Comparison of ENCODE assay signal across 8 cellular contexts in the genomic region with DNA sequence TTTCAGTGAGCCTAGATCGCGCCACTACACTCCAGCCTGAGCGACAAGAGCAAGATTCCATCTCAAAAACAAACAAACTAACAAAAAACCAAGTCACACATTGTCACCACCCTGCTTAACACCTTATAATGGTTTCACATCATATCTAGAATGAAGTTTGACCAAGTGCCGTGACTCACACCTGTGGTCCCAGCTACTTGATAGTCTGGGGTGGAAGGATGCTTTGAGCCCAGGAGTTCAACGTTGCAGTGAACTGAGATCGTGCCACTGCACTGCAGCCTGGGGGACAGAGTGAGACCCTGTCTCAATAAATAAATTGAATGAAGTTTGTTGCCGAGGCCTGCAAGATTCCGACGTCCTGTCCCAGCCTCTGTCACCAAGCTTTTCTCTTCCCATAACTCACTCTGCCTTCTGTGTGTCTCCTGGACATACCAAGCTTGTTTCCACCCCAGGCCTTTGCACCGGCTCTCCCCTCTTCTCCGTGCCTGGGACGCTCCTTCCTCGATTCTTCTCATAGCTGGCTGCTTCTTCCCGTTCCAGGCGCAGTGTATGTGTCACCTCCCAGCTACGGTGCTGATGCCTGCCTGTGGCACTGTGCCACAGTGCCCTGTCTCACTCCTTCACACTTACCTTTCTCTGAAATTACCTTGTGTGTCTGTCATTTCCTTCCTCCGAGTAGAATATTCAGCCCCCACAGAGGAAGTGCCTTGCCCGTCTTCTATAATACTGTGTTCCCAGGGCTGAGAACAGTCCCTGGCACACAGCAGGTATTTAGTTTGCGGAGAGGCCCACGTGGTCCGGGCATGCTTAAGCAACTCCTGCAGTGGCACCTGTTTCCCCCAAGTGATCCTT. TPM values are rescaled to one million over a fixed set of nuclear protein-coding genes. Genes with fewer than 3 reads are reported as not detected.
DNase-seq lines count a peak whose midpoint lies in the region; ATAC-seq and TF ChIP-seq lines count a peak whose summit lies in the region.

No MANE protein-coding gene starts in this region.

- intact Hi-C loops in PC-9 (cut with micrococcal nuclease; ENCODE audit: unreplicated experiment) = loop anchor here (2.0 to 10.0 kb wide), 5 partner anchors 91 to 291 kb away; no protein-coding TSS in a partner anchor

- H3K36me3 Mint-ChIP-seq in CD4-positive, CD25-positive, alpha-beta regulatory T cell = no peaks in the 10 kb centered on the region
- peaks cover 2% of the 10 kb centered on the region for H3K36me3 Mint-ChIP-seq in activated naive CD4-positive, alpha-beta T cell treated with anti-CD3 and anti-CD28 coated beads, Interleukin-2, amount 10 ng/mL, durations not matched to agents 7 days and 5 days
- no peaks in the 10 kb centered on the region for H3K36me3 Mint-ChIP-seq in naive B cell

- no TSS peak for BruUV-seq in PC-9 (replicated peaks; lab: Mats Ljungman, UMichigan)

- peak overlapping the region; percentile 58 for H3K27ac ChIP-seq in CD4-positive, CD25-positive, alpha-beta regulatory T cell (ENCODE audit: insufficient read depth, low read length, poor library complexity, severe bottlenecking)
- H3K27ac ChIP-seq in PC-9 = no peak overlapping the region

- peak overlapping the region; percentile 39 to 83 (median 68) for H3K4me3 Mint-ChIP-seq in CD4-positive, CD25-positive, alpha-beta regulatory T cell
- H3K4me3 Mint-ChIP-seq in activated naive CD4-positive, alpha-beta T cell treated with anti-CD3 and anti-CD28 coated beads, Interleukin-2, amount 10 ng/mL, durations not matched to agents 7 days and 5 days = peak overlapping the region; percentile 55
- H3K4me3 Mint-ChIP-seq in naive B cell = peak overlapping the region in 1 of 8 donors; percentile 64

- H4K20me1 ChIP-seq in PC-9 (ENCODE audit: insufficient read depth) = no peaks in the 10 kb centered on the region

- H3K27me3 ChIP-seq in CD4-positive, CD25-positive, alpha-beta regulatory T cell (ENCODE audit: control insufficient read depth, insufficient read depth, low read length) = no peaks in the 10 kb centered on the region
- H3K27me3 ChIP-seq in PC-9 (ENCODE audit: insufficient read depth, low read depth) = no peaks in the 10 kb centered on the region

- no peaks in the 10 kb centered on the region for H3K36me3 ChIP-seq in CD4-positive, CD25-positive, alpha-beta regulatory T cell (ENCODE audit: control insufficient read depth, insufficient read depth, low read length)
- no peaks in the 10 kb centered on the region for H3K36me3 ChIP-seq in PC-9 (ENCODE audit: low read depth)

- H3K4me1 ChIP-seq in CD4-positive, CD25-positive, alpha-beta regulatory T cell (ENCODE audit: control insufficient read depth, insufficient read depth, low read length, poor library complexity, severe bottlenecking) = peaks cover 32% of the 10 kb centered on the region
- no peaks in the 10 kb centered on the region for H3K4me1 ChIP-seq in PC-9 (replicated peaks; ENCODE audit: insufficient read depth)

- H2AFZ ChIP-seq in PC-9 = no peak overlapping the region

- H3K79me2 ChIP-seq in PC-9 (ENCODE audit: low read depth) = no peaks in the 10 kb centered on the region

- H3K9me2 ChIP-seq in PC-9 (ENCODE audit: insufficient read depth) = no peaks in the 10 kb centered on the region

- peak overlapping the region; percentile 76 to 99 (median 94) for H3K27ac Mint-ChIP-seq in CD4-positive, CD25-positive, alpha-beta regulatory T cell
- peak overlapping the region; percentile 46 for H3K27ac Mint-ChIP-seq in activated naive CD4-positive, alpha-beta T cell treated with anti-CD3 and anti-CD28 coated beads, Interleukin-2, amount 10 ng/mL, durations not matched to agents 7 days and 5 days
- H3K27ac Mint-ChIP-seq in naive B cell = peak overlapping the region in 5 of 6 donors; percentile 1 to 94 (median 53)

- POLR2A ChIA-PET in PC-9 (lab: Charles Lee; ENCODE audit: unreplicated experiment) = no interaction called here

- no peaks in the 10 kb centered on the region for H3K9me3 Mint-ChIP-seq in CD4-positive, CD25-positive, alpha-beta regulatory T cell
- H3K9me3 Mint-ChIP-seq in activated naive CD4-positive, alpha-beta T cell treated with anti-CD3 and anti-CD28 coated beads, Interleukin-2, amount 10 ng/mL, durations not matched to agents 7 days and 5 days = no peaks in the 10 kb centered on the region
- no peaks in the 10 kb centered on the region for H3K9me3 Mint-ChIP-seq in naive B cell

- CTCF ChIA-PET in activated naive CD4-positive, alpha-beta T cell treated with anti-CD3 and anti-CD28 coated beads, Interleukin-2, amount 10 ng/mL, durations not matched to agents 7 days and 5 days (lab: Charles Lee) = interaction anchor here (0.9 to 8.8 kb wide), 9 partner anchors 16 to 224 kb away, joined by 3 to 84 read pairs (median 4); no protein-coding TSS in a partner anchor
- CTCF ChIA-PET in PC-9 (lab: Charles Lee) = no interaction called here

- no peaks in the 10 kb centered on the region for H3K9me3 ChIP-seq in CD4-positive, CD25-positive, alpha-beta regulatory T cell (ENCODE audit: control insufficient read depth in 2 of 2, low read length in 2 of 2)
- no peaks in the 10 kb centered on the region for H3K9me3 ChIP-seq in PC-9 (ENCODE audit: insufficient read depth, low read depth)

- TF ChIP-seq CTCF in PC-9 (conservative IDR thresholded peaks at IDR 0.05) = no peak

- DNase-seq in CD4-positive, CD25-positive, alpha-beta regulatory T cell = peak in 1 of 3 donors; percentile 66
- peak; percentile 79 for DNase-seq in NCI-H2029 (lab: John Stamatoyannopoulos, UW)
- peak; percentile 41 for DNase-seq in activated naive CD4-positive, alpha-beta T cell treated with anti-CD3 and anti-CD28 coated beads, Interleukin-2, amount 10 ng/mL, durations not matched to agents 7 days and 5 days
- no peak for DNase-seq in naive B cell
- DNase-seq in HK-2 (ENCODE audit: unreplicated experiment) = no peak
- no peak for DNase-seq in PC-9

- H3K4me1 Mint-ChIP-seq in CD4-positive, CD25-positive, alpha-beta regulatory T cell = peaks cover 13 to 61% (median 23%) of the 10 kb centered on the region in 4 donors
- peaks cover 57% of the 10 kb centered on the region for H3K4me1 Mint-ChIP-seq in activated naive CD4-positive, alpha-beta T cell treated with anti-CD3 and anti-CD28 coated beads, Interleukin-2, amount 10 ng/mL, durations not matched to agents 7 days and 5 days
- H3K4me1 Mint-ChIP-seq in naive B cell = peaks cover 25 to 36% (median 28%) of the 10 kb centered on the region in 3 donors

- H3K4me2 ChIP-seq in PC-9 = no peak overlapping the region

- peak; percentile 67 to 72 for ATAC-seq in CD4-positive, CD25-positive, alpha-beta regulatory T cell (ENCODE audit: low read depth in 2 of 2)
- ATAC-seq in naive B cell (ENCODE audit: low read depth in 2 of 2) = no peak
- ATAC-seq in HG03457 (IDR thresholded peaks at IDR 0.05; ENCODE audit: unreplicated experiment) = no peak
- no peak for ATAC-seq in GM19395 (IDR thresholded peaks at IDR 0.05; ENCODE audit: unreplicated experiment)

- no peaks in the 10 kb centered on the region for H3K27me3 Mint-ChIP-seq in CD4-positive, CD25-positive, alpha-beta regulatory T cell
- H3K27me3 Mint-ChIP-seq in activated naive CD4-positive, alpha-beta T cell treated with anti-CD3 and anti-CD28 coated beads, Interleukin-2, amount 10 ng/mL, durations not matched to agents 7 days and 5 days = peaks cover 15% of the 10 kb centered on the region
- H3K27me3 Mint-ChIP-seq in naive B cell = no peaks in the 10 kb centered on the region

- peak overlapping the region; percentile 44 for H3K4me3 ChIP-seq in CD4-positive, CD25-positive, alpha-beta regulatory T cell (ENCODE audit: low read depth, low read length)
- H3K4me3 ChIP-seq in PC-9 = no peak overlapping the region

- H3F3A ChIP-seq in PC-9 (ENCODE audit: insufficient read depth, low read depth) = no peaks in the 10 kb centered on the region

RNA-seq across cellular contexts. Expression of a gene that starts 3.8 kb away (rescaled TPM):
- 19.2 TPM for total RNA-seq in CD4-positive, CD25-positive, alpha-beta regulatory T cell
- 1 to 10 TPM; 1.2 to 2.7 (median 2.0) TPM for polyA plus RNA-seq in CD4-positive, CD25-positive, alpha-beta regulatory T cell
- 1 to 10 TPM; 1.2 to 3.3 (median 1.3) TPM for polyA plus RNA-seq in naive B cell (ENCODE audit: low read depth in 6 of 6)
- 39.0 and 44.3 TPM in 2 replicates for total RNA-seq in PC-9 (2021)

RNA-seq across cellular contexts. Expression of a gene that starts 23.6 kb away (rescaled TPM):
- 32.9 TPM for total RNA-seq in CD4-positive, CD25-positive, alpha-beta regulatory T cell
- 10 to 100 TPM; 29.7 to 56.1 (median 32.4) TPM for polyA plus RNA-seq in CD4-positive, CD25-positive, alpha-beta regulatory T cell
- 10 to 100 TPM; 31.9 to 70.8 (median 38.7) TPM for polyA plus RNA-seq in naive B cell (ENCODE audit: low read depth in 6 of 6)
- 40.9 and 41.7 TPM in 2 replicates for total RNA-seq in PC-9 (2021)

Comparison
In these comparisons a context has a peak if more than half of its experiments do, and no peak if none do; other contexts are left out.
1. ATAC-seq: peak in CD4-positive, CD25-positive, alpha-beta regulatory T cell (2 of 2); none in naive B cell (0 of 2), HG03457 (single experiment) and GM19395 (single experiment).
2. DNase-seq: peak in NCI-H2029 (single experiment) and activated naive CD4-positive, alpha-beta T cell treated with anti-CD3 and anti-CD28 coated beads, Interleukin-2, amount 10 ng/mL, durations not matched to agents 7 days and 5 days (single experiment); none in naive B cell (single experiment), HK-2 (single experiment) and PC-9 (0 of 2).
3. Peak in every context shown above with its lines, with median percentiles within 50 percentile points of each other: H3K27ac Mint-ChIP-seq.